ENCODE assay signal across 8 cellular contexts in genomic region chr17:67245694-67246397, GRCh38. TPM values are rescaled to one million over a fixed set of nuclear protein-coding genes. Genes with fewer than 3 reads are reported as not detected.
DNase-seq lines count a peak whose midpoint lies in the region; ATAC-seq lines count a peak whose summit lies in the region.

No MANE protein-coding gene starts in this region.

- H3K4me3 Mint-ChIP-seq in activated CD4-positive, alpha-beta T cell treated with anti-CD3 and anti-CD28 coated beads, Interleukin-2, amount 10 ng/mL, durations not matched to agents 24 days and 14 days, result peak overlapping the region; percentile 85
- H3K4me3 Mint-ChIP-seq in memory B cell, result peak overlapping the region; percentile 84

- peaks cover 41% of the 10 kb centered on the region for H4K20me1 ChIP-seq in BLaER1

- H3K4me3 ChIP-seq in BLaER1 (peak overlapping the region; percentile 100), stomach smooth muscle (ENCODE audit: low read length in 2 of 2) (peak overlapping the region; percentile 75 to 83)

- H3K4me2 ChIP-seq in BLaER1, result peak overlapping the region; percentile 96

- peaks cover 13% of the 10 kb centered on the region; the same call in 1 of the 2 replicates for H3K36me3 ChIP-seq in BLaER1
- no peaks in the 10 kb centered on the region for H3K36me3 ChIP-seq in stomach smooth muscle (ENCODE audit: control insufficient read depth in 2 of 2, insufficient read depth in 2 of 2, low read length in 2 of 2)

- no peaks in the 10 kb centered on the region for H3K27me3 Mint-ChIP-seq in activated CD4-positive, alpha-beta T cell treated with anti-CD3 and anti-CD28 coated beads, Interleukin-2, amount 10 ng/mL, durations not matched to agents 24 days and 14 days
- H3K27me3 Mint-ChIP-seq in memory B cell, result no peaks in the 10 kb centered on the region

- H3K27ac ChIP-seq in BLaER1 (peak overlapping the region; percentile 95), stomach smooth muscle (ENCODE audit: low read length) (no peak overlapping the region)

- H3K27me3 ChIP-seq in BLaER1 (peaks cover 8% of the 10 kb centered on the region; the same call in 1 of the 2 replicates), stomach smooth muscle (ENCODE audit: control insufficient read depth in 1 of 2, insufficient read depth in 2 of 2, low read length in 2 of 2) (peaks cover 0 to 2% of the 10 kb centered on the region in 2 donors)

- H3K9ac ChIP-seq in BLaER1 (peak overlapping the region; percentile 97), stomach smooth muscle (ENCODE audit: low read length in 2 of 2) (peak overlapping the region; percentile 51 to 82)

- DNase-seq in HuH-7.5 (ENCODE audit: low spot score) (peak; percentile 48), ecto neural progenitor cell (ENCODE audit: low spot score) (peak; percentile 92), memory B cell (ENCODE audit: low spot score in 2 of 2) (peak; percentile 11 to 37), KBM-7 (no peak), putamen (ENCODE audit: low spot score) (no peak)
- peak; percentile 89 for DNase-seq in activated CD4-positive, alpha-beta T cell treated with anti-CD3 and anti-CD28 coated beads, Interleukin-2, amount 10 ng/mL, durations not matched to agents 24 days and 14 days

- H3K9me3 ChIP-seq in BLaER1, result no peaks in the 10 kb centered on the region
- H3K9me3 ChIP-seq in stomach smooth muscle (ENCODE audit: control insufficient read depth in 2 of 2, low read length in 2 of 2), result no peaks in the 10 kb centered on the region

- H3K4me1 Mint-ChIP-seq in activated CD4-positive, alpha-beta T cell treated with anti-CD3 and anti-CD28 coated beads, Interleukin-2, amount 10 ng/mL, durations not matched to agents 24 days and 14 days, result peaks cover 33% of the 10 kb centered on the region
- H3K4me1 Mint-ChIP-seq in memory B cell, result peaks cover 25% of the 10 kb centered on the region

- in situ Hi-C loops in KBM-7 (cut with MboI; ENCODE audit: low pct_unique_long_range_greater_than_20kb, low sequenced_read_pairs), result no loop called here

- ATAC-seq in memory B cell (ENCODE audit: low read depth), result peak; percentile 14

- peaks cover 19% of the 10 kb centered on the region for H3K36me3 Mint-ChIP-seq in activated CD4-positive, alpha-beta T cell treated with anti-CD3 and anti-CD28 coated beads, Interleukin-2, amount 10 ng/mL, durations not matched to agents 24 days and 14 days (ENCODE audit: low read depth)
- H3K36me3 Mint-ChIP-seq in memory B cell, result no peaks in the 10 kb centered on the region

- H3K9me3 Mint-ChIP-seq in activated CD4-positive, alpha-beta T cell treated with anti-CD3 and anti-CD28 coated beads, Interleukin-2, amount 10 ng/mL, durations not matched to agents 24 days and 14 days, result no peaks in the 10 kb centered on the region
- no peaks in the 10 kb centered on the region for H3K9me3 Mint-ChIP-seq in memory B cell

- H3K27ac Mint-ChIP-seq in activated CD4-positive, alpha-beta T cell treated with anti-CD3 and anti-CD28 coated beads, Interleukin-2, amount 10 ng/mL, durations not matched to agents 24 days and 14 days, result peak overlapping the region; percentile 73
- H3K27ac Mint-ChIP-seq in memory B cell, result peak overlapping the region; percentile 8

- H3K4me1 ChIP-seq in BLaER1 (peaks cover 44% of the 10 kb centered on the region), stomach smooth muscle (ENCODE audit: control insufficient read depth, insufficient read depth, low read length) (peaks cover 6% of the 10 kb centered on the region)

- intact Hi-C loops in activated CD4-positive, alpha-beta T cell treated with anti-CD3 and anti-CD28 coated beads, Interleukin-2, amount 10 ng/mL, durations not matched to agents 24 days and 14 days (cut with micrococcal nuclease), result loop anchor here (1.0 to 10.0 kb wide), 2 partner anchors 111 to 471 kb away; partner anchors contain the start of gene NOL11

RNA-seq across cellular contexts. Expression of gene HELZ, which starts 0.8 kb away (rescaled TPM):
- 73.5 and 74.7 TPM in 2 replicates for total RNA-seq in activated CD4-positive, alpha-beta T cell treated with anti-CD3 and anti-CD28 coated beads, Interleukin-2, amount 10 ng/mL, durations not matched to agents 24 days and 14 days

Comparison
In these comparisons a context has a peak if more than half of its experiments do, and no peak if none do; other contexts are left out.
1. DNase-seq: peak in HuH-7.5 (single experiment), activated CD4-positive, alpha-beta T cell treated with anti-CD3 and anti-CD28 coated beads, Interleukin-2, amount 10 ng/mL, durations not matched to agents 24 days and 14 days (single experiment), ecto neural progenitor cell (single experiment) and memory B cell (2 of 2); none in KBM-7 (single experiment) and putamen (single experiment).